17 cellular contexts compared by ENCODE assay signal in the genomic region with DNA sequence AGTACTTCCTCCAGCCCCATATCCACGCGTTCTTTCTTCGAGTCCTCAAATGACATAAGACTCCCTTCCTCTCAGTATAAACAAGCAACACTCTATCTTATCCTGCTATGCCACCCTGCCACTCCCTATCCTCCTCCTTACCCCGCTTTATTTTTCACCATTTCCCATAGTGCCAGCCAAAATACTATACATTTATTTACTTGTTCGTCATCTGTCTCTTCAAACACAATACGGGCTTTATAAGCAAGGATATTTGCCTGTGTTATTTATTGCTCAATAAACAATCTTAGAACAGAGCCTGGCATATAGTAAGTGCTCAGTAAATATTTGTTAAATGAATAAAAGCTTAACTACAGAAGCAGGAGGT.
DNase-seq lines count a peak whose midpoint lies in the region; ATAC-seq lines count a peak whose summit lies in the region.
"Had no signal": no experiment of that assay in that cellular context is flagged by ENCODE, and none has a peak within 500 bp of the region (broad histone marks: within the 10 kb centered on the region; RNA-seq: fewer than 3 reads in every experiment).

No MANE protein-coding gene starts in this region.

- H3K36me3 Mint-ChIP-seq in activated naive CD8-positive, alpha-beta T cell treated with anti-CD3 and anti-CD28 coated beads, Interleukin-2, amount 50 U/mL, for 24 hours (ENCODE audit: low read depth), result no peaks in the 10 kb centered on the region
- H3K36me3 Mint-ChIP-seq: CD8-positive, alpha-beta T cell had no signal

- H3K9me3 Mint-ChIP-seq in activated naive CD8-positive, alpha-beta T cell treated with anti-CD3 and anti-CD28 coated beads, Interleukin-2, amount 50 U/mL, for 24 hours, result peaks cover 5% of the 10 kb centered on the region
- H3K9me3 Mint-ChIP-seq: H9 had no signal

- intact Hi-C loops in left colon (cut with DNase I, micrococcal nuclease), result no loop called here

- no peak overlapping the region for H3K4me3 Mint-ChIP-seq in activated naive CD8-positive, alpha-beta T cell treated with anti-CD3 and anti-CD28 coated beads, Interleukin-2, amount 50 U/mL, for 24 hours
- H3K4me3 Mint-ChIP-seq: B cell; CD8-positive, alpha-beta T cell; H9 had no signal

- peaks cover 4% of the 10 kb centered on the region for H3K27me3 Mint-ChIP-seq in activated naive CD8-positive, alpha-beta T cell treated with anti-CD3 and anti-CD28 coated beads, Interleukin-2, amount 50 U/mL, for 24 hours
- H3K27me3 Mint-ChIP-seq: B cell had no signal

- no peaks in the 10 kb centered on the region for H3K36me3 ChIP-seq in effector memory CD4-positive, alpha-beta T cell (ENCODE audit: control insufficient read depth, insufficient read depth, low read length)
- H3K36me3 ChIP-seq: BLaER1 treated with 17β-estradiol and CSF1 and Interleukin-3, amounts not matched to agents 10 nM and 100 nM had no signal

- no peaks in the 10 kb centered on the region for H3K9me3 ChIP-seq in effector memory CD4-positive, alpha-beta T cell (ENCODE audit: control insufficient read depth, low read length)
- H3K9me3 ChIP-seq: BLaER1 treated with 17β-estradiol and CSF1 and Interleukin-3, amounts not matched to agents 10 nM and 100 nM had no signal

- no peak overlapping the region for H3K4me3 ChIP-seq in effector memory CD4-positive, alpha-beta T cell (ENCODE audit: insufficient read depth, low read depth, low read length, poor library complexity, severe bottlenecking)
- H3K4me3 ChIP-seq: BLaER1 treated with 17β-estradiol and CSF1 and Interleukin-3, amounts not matched to agents 10 nM and 100 nM; GM12878 had no signal

- peak; percentile 23 for DNase-seq in DMS53 (lab: John Stamatoyannopoulos, UW)
- no peak for DNase-seq in DMS53 treated with DMSO at 0.1 percent for 48 hours (lab: John Stamatoyannopoulos, UW; ENCODE audit: unreplicated experiment)
- peak; percentile 77 for DNase-seq in NCI-H2029 (lab: John Stamatoyannopoulos, UW)
- DNase-seq in left colon, result no peak
- DNase-seq in activated naive CD8-positive, alpha-beta T cell treated with anti-CD3 and anti-CD28 coated beads, Interleukin-2, amount 50 U/mL, for 24 hours, result no peak
- DNase-seq in effector memory CD4-positive, alpha-beta T cell, result no peak
- DNase-seq: Calu3; CD8-positive, alpha-beta T cell; DMS 273 treated with DMSO at 0.1 percent for 48 hours; DND-41; EL; H9 had no signal

- H3K27ac Mint-ChIP-seq in activated naive CD8-positive, alpha-beta T cell treated with anti-CD3 and anti-CD28 coated beads, Interleukin-2, amount 50 U/mL, for 24 hours, result no peak overlapping the region
- H3K27ac Mint-ChIP-seq: B cell; CD8-positive, alpha-beta T cell; H9 had no signal

- H3K4me1 Mint-ChIP-seq in activated naive CD8-positive, alpha-beta T cell treated with anti-CD3 and anti-CD28 coated beads, Interleukin-2, amount 50 U/mL, for 24 hours, result no peaks in the 10 kb centered on the region
- H3K4me1 Mint-ChIP-seq: B cell had no signal

- H3K4me1 ChIP-seq in effector memory CD4-positive, alpha-beta T cell (ENCODE audit: control insufficient read depth, insufficient read depth, low read length, poor library complexity, severe bottlenecking), result no peaks in the 10 kb centered on the region
- H3K4me1 ChIP-seq: BLaER1 treated with 17β-estradiol and CSF1 and Interleukin-3, amounts not matched to agents 10 nM and 100 nM had no signal

- no peaks in the 10 kb centered on the region for H3K27me3 ChIP-seq in effector memory CD4-positive, alpha-beta T cell (replicated peaks; ENCODE audit: control insufficient read depth, insufficient read depth, low read length, poor library complexity, severe bottlenecking)
- H3K27me3 ChIP-seq: BLaER1 treated with 17β-estradiol and CSF1 and Interleukin-3, amounts not matched to agents 10 nM and 100 nM had no signal

- peak; percentile 66 for ATAC-seq in left colon
- no peak for ATAC-seq in activated naive CD8-positive, alpha-beta T cell treated with anti-CD3 and anti-CD28 coated beads, Interleukin-2, amount 50 U/mL, for 24 hours
- ATAC-seq in HG03175 (IDR thresholded peaks at IDR 0.05; ENCODE audit: unreplicated experiment), result no peak
- ATAC-seq: CD8-positive, alpha-beta T cell; GM12878 had no signal

- H3K27ac ChIP-seq in effector memory CD4-positive, alpha-beta T cell (ENCODE audit: insufficient read depth, low read length, poor library complexity, severe bottlenecking), result no peak overlapping the region
- H3K27ac ChIP-seq: BLaER1 treated with 17β-estradiol and CSF1 and Interleukin-3, amounts not matched to agents 10 nM and 100 nM; HL-60 had no signal

Comparison
In these comparisons a context has a peak if more than half of its experiments do, and no peak if none do; other contexts are left out.
1. DNase-seq: peak in DMS53 (single experiment) and NCI-H2029 (single experiment); none in DMS53 treated with DMSO at 0.1 percent for 48 hours (single experiment), left colon (0 of 2), activated naive CD8-positive, alpha-beta T cell treated with anti-CD3 and anti-CD28 coated beads, Interleukin-2, amount 50 U/mL, for 24 hours (single experiment) and effector memory CD4-positive, alpha-beta T cell (0 of 3).